8 cellular contexts compared by ENCODE assay signal in genomic region chr1:167714098-167714850, GRCh38. TPM values are rescaled to one million over a fixed set of nuclear protein-coding genes. Genes with fewer than 3 reads are reported as not detected.
A peak's percentile ranks its signal among the peaks of the same experiment; 100 is the strongest.
DNase-seq lines count a peak whose midpoint lies in the region; ATAC-seq and TF ChIP-seq lines count a peak whose summit lies in the region.

No MANE protein-coding gene starts in this region.

- no peaks in the 10 kb centered on the region for H3K27me3 ChIP-seq in right cardiac atrium (ENCODE audit: control insufficient read depth, insufficient read depth)
- no peaks in the 10 kb centered on the region for H3K27me3 ChIP-seq in rectal smooth muscle tissue (ENCODE audit: control insufficient read depth, insufficient read depth, low read length)
- H3K27me3 ChIP-seq in aorta (ENCODE audit: control insufficient read depth in 1 of 2, insufficient read depth in 2 of 2, low read length in 1 of 2) = no peaks in the 10 kb centered on the region

- peak; percentile 57 for TF ChIP-seq POLR2A in GM15510 (IDR thresholded peaks at IDR 0.05; ENCODE audit: borderline replicate concordance, extremely low read depth, insufficient read length)

- H3K36me3 ChIP-seq in rectal smooth muscle tissue (ENCODE audit: control insufficient read depth, insufficient read depth, low read length) = no peaks in the 10 kb centered on the region
- H3K36me3 ChIP-seq in aorta (ENCODE audit: control insufficient read depth in 1 of 2, insufficient read depth in 2 of 2, low read length in 1 of 2) = no peaks in the 10 kb centered on the region

- no peaks in the 10 kb centered on the region for H3K9me3 ChIP-seq in right cardiac atrium (ENCODE audit: control insufficient read depth, low read length)
- no peaks in the 10 kb centered on the region for H3K9me3 ChIP-seq in aorta (ENCODE audit: control insufficient read depth, low read length)

- H3K27ac ChIP-seq in right cardiac atrium (ENCODE audit: low read length) = peak overlapping the region; percentile 46
- H3K27ac ChIP-seq in rectal smooth muscle tissue (ENCODE audit: low read depth, low read length) = peak overlapping the region; percentile 76
- peak overlapping the region in 1 of 2 donors; percentile 94 for H3K27ac ChIP-seq in aorta (ENCODE audit: low read depth in 1 of 2, low read length in 2 of 2)

- ATAC-seq in HG02870 (IDR thresholded peaks at IDR 0.05; ENCODE audit: unreplicated experiment) (peak; percentile 44), right cardiac atrium (peak; percentile 93), aorta (ENCODE audit: low FRiP score) (peak; percentile 90)

- H3K4me1 ChIP-seq in right cardiac atrium (ENCODE audit: control insufficient read depth, insufficient read depth, low read length) (no peaks in the 10 kb centered on the region), rectal smooth muscle tissue (ENCODE audit: control insufficient read depth, insufficient read depth, low read length) (no peaks in the 10 kb centered on the region), aorta (ENCODE audit: control insufficient read depth in 1 of 2, insufficient read depth in 2 of 2, low read length in 2 of 2) (no peaks in the 10 kb centered on the region)

- peak overlapping the region; percentile 41 for H3K9ac ChIP-seq in rectal smooth muscle tissue (ENCODE audit: low read length)

- H3K4me3 ChIP-seq in right cardiac atrium (ENCODE audit: low read length) = peak overlapping the region; percentile 47
- peak overlapping the region; percentile 77 for H3K4me3 ChIP-seq in rectal smooth muscle tissue (ENCODE audit: low read length)
- peak overlapping the region; percentile 34 to 77 for H3K4me3 ChIP-seq in aorta (ENCODE audit: low read length in 2 of 2)

- DNase-seq in NCI-H146 (lab: John Stamatoyannopoulos, UW) (peak; percentile 85), T-helper 1 cell (peak; percentile 61 to 85 (median 78)), amniotic stem cell (lab: John Stamatoyannopoulos, UW) (peak; percentile 65), right cardiac atrium (peak; percentile 91 to 96 (median 96)), aorta (peak; percentile 91 to 96)

- intact Hi-C loops in right cardiac atrium (cut with DNase I) = no loop called here
- intact Hi-C loops in aorta (cut with DNase I) = loop anchor here (10.0 kb wide), 2 partner anchors 221 to 371 kb away; partner anchors contain the start of genes DCAF6 (in 1 of the 2) and MPC2 (in 1 of the 2)

- WGBS in right cardiac atrium = under 1% methylated on average over 65 of the region's 65 CpGs
- 0 to 1% methylated on average over 65 of the region's 65 CpGs for WGBS in aorta, 2 donors

RNA-seq across cellular contexts. Expression of gene MPZL1, which starts 7.5 kb away (rescaled TPM):
- 10 to 100 TPM; 36.3 to 73.7 (median 61.1) TPM for total RNA-seq in right cardiac atrium
- 20.4 TPM for polyA plus RNA-seq in right cardiac atrium
- 100 to 1,000 TPM; 101 to 148 TPM for total RNA-seq in aorta
- 10 to 100 TPM; 21.7 to 58.8 TPM for polyA plus RNA-seq in aorta

Comparison
In these comparisons a context has a peak if more than half of its experiments do, and no peak if none do; other contexts are left out.
1. intact Hi-C loops: an anchor here in aorta (10.0 kb wide); none called in right cardiac atrium.